ENCODE assay signal across 27 cellular contexts in the genomic region with DNA sequence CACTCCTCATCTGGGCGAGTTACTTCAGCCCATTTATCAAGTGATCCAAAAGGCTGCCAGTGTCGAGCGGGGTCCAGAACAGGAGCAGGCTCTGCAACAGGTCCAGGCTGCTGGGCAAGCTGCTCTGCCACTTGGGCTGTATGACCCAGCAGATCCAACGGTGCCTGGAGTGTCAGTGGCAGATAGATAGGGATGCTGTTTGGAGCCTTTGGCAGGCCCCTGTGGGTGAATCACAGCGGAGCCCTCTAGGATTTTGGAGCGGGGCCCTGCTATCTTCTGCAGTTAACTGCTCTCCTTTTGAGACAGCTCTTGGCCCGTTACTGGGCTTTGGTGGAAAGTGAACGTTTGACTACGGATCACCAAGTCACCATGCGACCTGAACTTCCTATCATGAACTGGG. TPM values are rescaled to one million over a fixed set of nuclear protein-coding genes. Genes with fewer than 3 reads are reported as not detected.
"Had no signal": no experiment of that assay in that cellular context is flagged by ENCODE, and none has a peak within 500 bp of the region (broad histone marks: within the 10 kb centered on the region; RNA-seq: fewer than 3 reads in every experiment).

No MANE protein-coding gene starts in this region.

- H3K4me3 ChIP-seq: PC-9, SJSA1, SK-N-MC had no signal

- DNase-seq: IMR-90; Kasumi-1; MM.1S; NCI-H1092 treated with DMSO at 0.1 percent for 48 hours; NCI-H1436; NCI-H187; NCI-H2029; NCI-H2081 treated with DMSO at 0.1 percent for 48 hours; NCI-H2171; NCI-H226; NCI-H446; NCI-H510A; NCI-H524 treated with DMSO at 0.1 percent for 48 hours; NCI-H69; NCI-H774; NK-92 treated with Interleukin-12 subunit alpha and Interleukin-12 subunit beta, amount 100 ng/mL, for 24 hours; PC-9; Right ventricle myocardium superior; RPMI8226; SIG-M5 had no signal

- H3K27ac ChIP-seq: KMS-11, PC-9, SJSA1, SK-N-MC had no signal

- ATAC-seq: HepG2 had no signal

- H3K4me1 ChIP-seq: SJSA1 had no signal

- H3K36me3 ChIP-seq: SJSA1 had no signal

- H3K9me3 ChIP-seq: SJSA1 had no signal

RNA-seq across cellular contexts. Expression of a gene that starts 7.5 kb away (rescaled TPM):
- total RNA-seq: HepG2, HT1080, M059J, OCI-LY7, SJSA1 had no signal
